In genomic region chr13:113792236-113792770, GRCh38 we compare ENCODE assay signal across 14 cellular contexts. TPM values are rescaled to one million over a fixed set of nuclear protein-coding genes. Genes with fewer than 3 reads are reported as not detected.
A peak's percentile ranks its signal among the peaks of the same experiment; 100 is the strongest.
DNase-seq lines count a peak whose midpoint lies in the region; ATAC-seq, FAIRE-seq and TF ChIP-seq lines count a peak whose summit lies in the region.
"Had no signal": no experiment of that assay in that cellular context is flagged by ENCODE, and none has a peak within 500 bp of the region (broad histone marks: within the 10 kb centered on the region; RNA-seq: fewer than 3 reads in every experiment).

No MANE protein-coding gene starts in this region.

- POLR2A ChIA-PET in WTC11 (lab: Charles Lee) = interaction anchor here (0.6 kb wide), 1 partner anchor 33 kb away, joined by 3 read pairs; no protein-coding TSS in a partner anchor

- 67 to 80% (median 79%) methylated on average over 12 of the region's 12 CpGs for WGBS in spleen, 5 donors

- H3K27ac ChIP-seq in spleen (no peak overlapping the region), WERI-Rb-1 (no peak overlapping the region)
- H3K27ac ChIP-seq: BLaER1, GM23248 had no signal

- FAIRE-seq in RCC 7860 (lab: Jason Lieb, UNC) = no peak

- no peak for ATAC-seq in WTC11
- no peak for ATAC-seq in GM19452 (IDR thresholded peaks at IDR 0.05; ENCODE audit: unreplicated experiment)

- no peaks in the 10 kb centered on the region for H3K4me1 ChIP-seq in spleen
- H3K4me1 ChIP-seq: BLaER1 had no signal

- H3K9me3 Mint-ChIP-seq in WTC11 = no peaks in the 10 kb centered on the region
- H3K9me3 Mint-ChIP-seq: H9 had no signal

- H3K27me3 ChIP-seq in H7 (ENCODE audit: control insufficient read depth, insufficient read depth, low read length) (no peaks in the 10 kb centered on the region), spleen (replicated peaks in 1 of 7) (peaks cover 0 to 6% (median 0%) of the 10 kb centered on the region in 7 donors), WERI-Rb-1 (ENCODE audit: insufficient read depth, low read depth, severe bottlenecking) (peaks cover 4% of the 10 kb centered on the region)
- H3K27me3 ChIP-seq: BLaER1 had no signal

- no peaks in the 10 kb centered on the region for H3K36me3 Mint-ChIP-seq in WTC11
- H3K36me3 Mint-ChIP-seq: CD4-positive, CD25-positive, alpha-beta regulatory T cell had no signal

- CTCF ChIA-PET in WTC11 (lab: Charles Lee) = interaction anchor here (2.0 kb wide), 1 partner anchor 10 kb away, joined by 8 read pairs; no protein-coding TSS in a partner anchor

- DNase-seq in H7 = peak; percentile 43
- DNase-seq in WTC11 (ENCODE audit: low spot score) = no peak
- peak; percentile 64 for DNase-seq in mesenteric fat pad (ENCODE audit: low spot score)
- peak; percentile 52 for DNase-seq in spleen
- no peak for DNase-seq in RCC 7860 (ENCODE audit: low spot score)
- DNase-seq in WERI-Rb-1 = no peak
- DNase-seq: AML-193; Calu3; CD4-positive, CD25-positive, alpha-beta regulatory T cell; DMS 273 treated with DMSO at 0.1 percent for 48 hours; H9 had no signal

- H3K4me1 Mint-ChIP-seq in WTC11 = 0 out of 2 replicates have a peak, but pooled peaks cover 2% of the 10 kb centered on the region
- H3K4me1 Mint-ChIP-seq: CD4-positive, CD25-positive, alpha-beta regulatory T cell had no signal

- TF ChIP-seq CTCF in WTC11 (IDR thresholded peaks at IDR 0.05) = no peak
- TF ChIP-seq CTCF in spleen (IDR thresholded peaks at IDR 0.05 in 8 of 11, conservative IDR thresholded peaks at IDR 0.05 in 3 of 11) = no peak
- TF ChIP-seq CTCF in WERI-Rb-1 (IDR thresholded peaks at IDR 0.05; ENCODE audit: low read depth, low read length) = no peak

- H3K36me3 ChIP-seq in H7 (replicated peaks; ENCODE audit: control insufficient read depth, insufficient read depth, low read length) = no peaks in the 10 kb centered on the region
- H3K36me3 ChIP-seq in spleen = peaks cover 0 to 23% (median 0%) of the 10 kb centered on the region in 6 donors
- H3K36me3 ChIP-seq in WERI-Rb-1 = no peaks in the 10 kb centered on the region

- no peak for TF ChIP-seq POLR2A in spleen (IDR thresholded peaks at IDR 0.05)

- no peaks in the 10 kb centered on the region for H3K27me3 Mint-ChIP-seq in WTC11 (ENCODE audit: low read depth)

- H3K4me3 ChIP-seq in H7 (ENCODE audit: insufficient read depth, low read depth, low read length) (no peak overlapping the region), spleen (no peak overlapping the region), WERI-Rb-1 (ENCODE audit: low read depth, low read length) (no peak overlapping the region)
- H3K4me3 ChIP-seq: BLaER1, GM23248 had no signal

- H3K9me3 ChIP-seq in spleen (no peaks in the 10 kb centered on the region), WERI-Rb-1 (ENCODE audit: severe bottlenecking) (no peaks in the 10 kb centered on the region)
- H3K9me3 ChIP-seq: BLaER1 had no signal

- H3K4me3 Mint-ChIP-seq in WTC11 = no peak overlapping the region
- H3K4me3 Mint-ChIP-seq: CD4-positive, CD25-positive, alpha-beta regulatory T cell; H9 had no signal

- intact Hi-C loops in spleen (cut with DNase I; ENCODE audit: low total_unique reads) = no loop called here

- peak overlapping the region; percentile 74 for H3K27ac Mint-ChIP-seq in WTC11
- H3K27ac Mint-ChIP-seq: CD4-positive, CD25-positive, alpha-beta regulatory T cell had no signal

TF ChIP-seq in WTC11, 78 proteins besides CTCF, POLR2A, EP300 and RAD21:
- TF ChIP-seq JAZF1 (CRISPR knock-in tag; IDR thresholded peaks at IDR 0.05) (no peak), SOX15 (CRISPR knock-in tag; IDR thresholded peaks at IDR 0.05) (no peak), ELF4 (CRISPR knock-in tag; IDR thresholded peaks at IDR 0.05; ENCODE audit: low read depth) (no peak), KAT7 (CRISPR knock-in tag; IDR thresholded peaks at IDR 0.05; ENCODE audit: borderline replicate concordance) (no peak)
- TF ChIP-seq, protein P1, sequence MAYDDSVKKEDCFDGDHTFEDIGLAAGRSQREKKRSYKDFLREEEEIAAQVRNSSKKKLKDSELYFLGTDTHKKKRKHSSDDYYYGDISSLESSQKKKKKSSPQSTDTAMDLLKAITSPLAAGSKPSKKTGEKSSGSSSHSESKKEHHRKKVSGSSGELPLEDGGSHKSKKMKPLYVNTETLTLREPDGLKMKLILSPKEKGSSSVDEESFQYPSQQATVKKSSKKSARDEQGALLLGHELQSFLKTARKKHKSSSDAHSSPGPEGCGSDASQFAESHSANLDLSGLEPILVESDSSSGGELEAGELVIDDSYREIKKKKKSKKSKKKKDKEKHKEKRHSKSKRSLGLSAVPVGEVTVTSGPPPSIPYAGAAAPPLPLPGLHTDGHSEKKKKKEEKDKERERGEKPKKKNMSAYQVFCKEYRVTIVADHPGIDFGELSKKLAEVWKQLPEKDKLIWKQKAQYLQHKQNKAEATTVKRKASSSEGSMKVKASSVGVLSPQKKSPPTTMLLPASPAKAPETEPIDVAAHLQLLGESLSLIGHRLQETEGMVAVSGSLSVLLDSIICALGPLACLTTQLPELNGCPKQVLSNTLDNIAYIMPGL (CRISPR knock-in tag; IDR thresholded peaks at IDR 0.05) = no peak
- TF ChIP-seq, protein P2, sequence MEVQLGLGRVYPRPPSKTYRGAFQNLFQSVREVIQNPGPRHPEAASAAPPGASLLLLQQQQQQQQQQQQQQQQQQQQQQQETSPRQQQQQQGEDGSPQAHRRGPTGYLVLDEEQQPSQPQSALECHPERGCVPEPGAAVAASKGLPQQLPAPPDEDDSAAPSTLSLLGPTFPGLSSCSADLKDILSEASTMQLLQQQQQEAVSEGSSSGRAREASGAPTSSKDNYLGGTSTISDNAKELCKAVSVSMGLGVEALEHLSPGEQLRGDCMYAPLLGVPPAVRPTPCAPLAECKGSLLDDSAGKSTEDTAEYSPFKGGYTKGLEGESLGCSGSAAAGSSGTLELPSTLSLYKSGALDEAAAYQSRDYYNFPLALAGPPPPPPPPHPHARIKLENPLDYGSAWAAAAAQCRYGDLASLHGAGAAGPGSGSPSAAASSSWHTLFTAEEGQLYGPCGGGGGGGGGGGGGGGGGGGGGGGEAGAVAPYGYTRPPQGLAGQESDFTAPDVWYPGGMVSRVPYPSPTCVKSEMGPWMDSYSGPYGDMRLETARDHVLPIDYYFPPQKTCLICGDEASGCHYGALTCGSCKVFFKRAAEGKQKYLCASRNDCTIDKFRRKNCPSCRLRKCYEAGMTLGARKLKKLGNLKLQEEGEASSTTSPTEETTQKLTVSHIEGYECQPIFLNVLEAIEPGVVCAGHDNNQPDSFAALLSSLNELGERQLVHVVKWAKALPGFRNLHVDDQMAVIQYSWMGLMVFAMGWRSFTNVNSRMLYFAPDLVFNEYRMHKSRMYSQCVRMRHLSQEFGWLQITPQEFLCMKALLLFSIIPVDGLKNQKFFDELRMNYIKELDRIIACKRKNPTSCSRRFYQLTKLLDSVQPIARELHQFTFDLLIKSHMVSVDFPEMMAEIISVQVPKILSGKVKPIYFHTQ (CRISPR knock-in tag; IDR thresholded peaks at IDR 0.05) = no peak
- TF ChIP-seq, protein P3, sequence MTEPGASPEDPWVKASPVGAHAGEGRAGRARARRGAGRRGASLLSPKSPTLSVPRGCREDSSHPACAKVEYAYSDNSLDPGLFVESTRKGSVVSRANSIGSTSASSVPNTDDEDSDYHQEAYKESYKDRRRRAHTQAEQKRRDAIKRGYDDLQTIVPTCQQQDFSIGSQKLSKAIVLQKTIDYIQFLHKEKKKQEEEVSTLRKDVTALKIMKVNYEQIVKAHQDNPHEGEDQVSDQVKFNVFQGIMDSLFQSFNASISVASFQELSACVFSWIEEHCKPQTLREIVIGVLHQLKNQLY (CRISPR knock-in tag; IDR thresholded peaks at IDR 0.05) = no peak

RNA-seq across cellular contexts. Expression of gene TMEM255B, which starts 33.3 kb away (rescaled TPM):
- total RNA-seq in H7 (2014; rRNA removed; shearing (Covaris generic)) = 0.70 and 2.7 TPM in 2 replicates
- total RNA-seq in WTC11 (2021) (4.7 to 5.9 TPM (median 4.8 TPM) in 3 replicates), mesenteric fat pad (22.7 TPM), spleen (10 to 100 TPM in 6 of 7 donors, 1 to 10 TPM in 1; 5.7 to 26.9 (median 22.2) TPM)
- 10 to 100 TPM in 2 of 3 donors, 1 to 10 TPM in 1; 6.0 to 13.0 (median 10.3) TPM for polyA plus RNA-seq in spleen
- total RNA-seq: Calu3, GM23248 had no signal

Comparison
In these comparisons a context has a peak if more than half of its experiments do, and no peak if none do; other contexts are left out.
1. DNase-seq: peak in H7 (single experiment), mesenteric fat pad (single experiment) and spleen (single experiment); none in WTC11 (single experiment), RCC 7860 (single experiment) and WERI-Rb-1 (single experiment).